In genomic region chr2:176956791-176957190, GRCh38 we compare ENCODE assay signal across 35 cellular contexts.
"Had no signal": no experiment of that assay in that cellular context is flagged by ENCODE, and none has a peak within 500 bp of the region (broad histone marks: within the 10 kb centered on the region; RNA-seq: fewer than 3 reads in every experiment).

No MANE protein-coding gene starts in this region.

- DNase-seq: Karpas-422, Kasumi-1, MG63, MM.1S, MV-4-11, NCI-H1048, NCI-H1092, NCI-H1092 treated with DMSO at 0.1 percent for 48 hours, NCI-H1105, NCI-H1105 treated with DMSO at 0.1 percent for 48 hours, NCI-H1417, NCI-H1417 treated with DMSO at 0.1 percent for 48 hours, NCI-H1436, NCI-H1436 treated with DMSO at 0.1 percent for 48 hours, NCI-H146, NCI-H1694, NCI-H1694 treated with DMSO at 0.1 percent for 48 hours, NCI-H187, NCI-H187 treated with DMSO at 0.1 percent for 48 hours, NCI-H1930, NCI-H2029, NCI-H2029 treated with DMSO at 0.1 percent for 48 hours, NCI-H2081, NCI-H2081 treated with DMSO at 0.1 percent for 48 hours, NCI-H2107, NCI-H2171, NCI-H2171 treated with DMSO at 0.1 percent for 48 hours, NCI-H2227 treated with DMSO at 0.1 percent for 48 hours, NCI-H226, NCI-H345, NCI-H446, NCI-H446 treated with DMSO at 0.1 percent for 48 hours, NCI-H510A, NCI-H510A treated with DMSO at 0.1 percent for 48 hours had no signal

- H3K27ac ChIP-seq: KMS-11 had no signal
